ENCODE assay signal across 28 cellular contexts in genomic region chr3:17213102-17213501, GRCh38.
A peak's percentile ranks its signal among the peaks of the same experiment; 100 is the strongest.
DNase-seq lines count a peak whose midpoint lies in the region; ATAC-seq, FAIRE-seq and TF ChIP-seq lines count a peak whose summit lies in the region.
"Had no signal": no experiment of that assay in that cellular context is flagged by ENCODE, and none has a peak within 500 bp of the region (broad histone marks: within the 10 kb centered on the region; RNA-seq: fewer than 3 reads in every experiment).

No MANE protein-coding gene starts in this region.

- dilution Hi-C loops in mammary epithelial cell (cut with HindIII; ENCODE audit: low sequenced_read_pairs) = no loop called here

- DNase-seq in A549 (ENCODE audit: low read depth in 1 of 2, low spot score in 1 of 2) (no peak), HT-29 (ENCODE audit: low spot score) (peak; percentile 16), mammary epithelial cell (peak; percentile 38), fibroblast of villous mesenchyme (ENCODE audit: low read depth) (peak; percentile 34), NCI-H2081 treated with DMSO at 0.1 percent for 48 hours (lab: John Stamatoyannopoulos, UW) (no peak), SJCRH30 (no peak)
- DNase-seq: activated CD4-positive, alpha-beta T cell treated with anti-CD3 and anti-CD28 coated beads for 4 hours; activated CD8-positive, alpha-beta memory T cell treated with anti-CD3 and anti-CD28 coated beads for 24 hours; activated gamma-delta T cell treated with Interleukin-2 at 50 U/mL for 16 hours; activated naive CD8-positive, alpha-beta T cell treated with anti-CD3 and anti-CD28 coated beads, Interleukin-2, amount 50 U/mL, for 24 hours; activated T-cell treated with anti-CD3 and anti-CD28 coated beads, Interleukin-2, amount 50 U/mL, for 24 hours; body of pancreas; DMS53; effector memory CD4-positive, alpha-beta T cell; esophagus squamous epithelium; head of caudate nucleus; mesendoderm; NCI-H1436 treated with DMSO at 0.1 percent for 48 hours; NCI-H2171; NCI-H526 treated with DMSO at 0.1 percent for 48 hours; nucleus accumbens; Peyer's patch; stimulated activated CD4-positive, alpha-beta T cell treated with anti-CD3 and anti-CD28 coated beads, Interleukin-2, amount 100 ng/mL, for 24 hours; upper lobe of right lung had no signal

- no peaks in the 10 kb centered on the region for H3K79me2 ChIP-seq in mammary epithelial cell (ENCODE audit: insufficient read depth, low read length)

- BruUV-seq in mammary epithelial cell (replicated peaks; lab: Mats Ljungman, UMichigan) = no TSS peak

- CTCF ChIA-PET in A549 (lab: Yijun Ruan, JAX) (interaction anchor here (0.8 to 1.0 kb wide), 3 partner anchors 12 to 121 kb away, joined by 3 read pairs; no protein-coding TSS in a partner anchor), mammary epithelial cell (lab: Charles Lee; ENCODE audit: low non-redundant PET) (no interaction called here)

- no peak overlapping the region for H3K4me2 ChIP-seq in A549
- no peak overlapping the region for H3K4me2 ChIP-seq in mammary epithelial cell (ENCODE audit: insufficient read depth, low read depth, low read length)
- H3K4me2 ChIP-seq: KMS-11, smooth muscle cell had no signal

- TF ChIP-seq RAD21 in A549 (conservative IDR thresholded peaks at IDR 0.05 in 1 of 2, IDR thresholded peaks at IDR 0.05 in 1 of 2) = no peak

- in situ Hi-C loops in mammary epithelial cell (cut with MboI; ENCODE audit: low sequenced_read_pairs in 2 of 2) = no loop called here

- 79% methylated on average over 3 of the region's 3 CpGs for WGBS in A549 (ENCODE audit: missing lambda C conversion rate)
- WGBS in mammary epithelial cell (ENCODE audit: low coverage, missing lambda C conversion rate) = 80% methylated on average over 3 of the region's 3 CpGs

- TF ChIP-seq POLR2A in A549 (IDR thresholded peaks at IDR 0.05; ENCODE audit: low read length) = no peak

- H3K4me1 ChIP-seq in A549 = 0 out of 3 replicates have a peak, but pooled peaks cover 7% of the 10 kb centered on the region
- no peaks in the 10 kb centered on the region for H3K4me1 ChIP-seq in mammary epithelial cell (ENCODE audit: insufficient read depth, low read length)
- H3K4me1 ChIP-seq in SJCRH30 = no peaks in the 10 kb centered on the region
- H3K4me1 ChIP-seq: body of pancreas, esophagus squamous epithelium, Peyer's patch, upper lobe of right lung had no signal

- ATAC-seq in A549 = 0 out of 6 replicates have a peak, but pooled peaks of 1 of the 2 experiments have one; percentile 52
- ATAC-seq in GM21737 (IDR thresholded peaks at IDR 0.05; ENCODE audit: unreplicated experiment) = no peak
- no peak for ATAC-seq in HG03571 (IDR thresholded peaks at IDR 0.05; ENCODE audit: unreplicated experiment)
- ATAC-seq: activated naive CD8-positive, alpha-beta T cell treated with anti-CD3 and anti-CD28 coated beads, Interleukin-2, amount 50 U/mL, for 24 hours; body of pancreas; upper lobe of right lung had no signal

- H3K27me3 ChIP-seq in mammary epithelial cell (ENCODE audit: insufficient read depth, low read length) (no peaks in the 10 kb centered on the region), SJCRH30 (no peaks in the 10 kb centered on the region)
- H3K27me3 ChIP-seq: body of pancreas, esophagus squamous epithelium, Peyer's patch, upper lobe of right lung had no signal

- H3K4me3 ChIP-seq in A549 = no peak overlapping the region
- H3K4me3 ChIP-seq in mammary epithelial cell (replicated peaks in 1 of 3; ENCODE audit: insufficient read depth in 1 of 3, low read depth in 2 of 3, low read length in 3 of 3) = no peak overlapping the region
- H3K4me3 ChIP-seq in fibroblast of villous mesenchyme (ENCODE audit: low read depth, low read length) = no peak overlapping the region
- no peak overlapping the region for H3K4me3 ChIP-seq in SJCRH30
- H3K4me3 ChIP-seq: body of pancreas, esophagus squamous epithelium, Peyer's patch, smooth muscle cell, upper lobe of right lung had no signal

- H3K9ac ChIP-seq in mammary epithelial cell (ENCODE audit: insufficient read depth, low read length) = no peak overlapping the region
- H3K9ac ChIP-seq: KMS-11 had no signal

- H2AFZ ChIP-seq in mammary epithelial cell (ENCODE audit: low read depth, low read length) = no peak overlapping the region

- H3K27ac ChIP-seq in A549 (no peak overlapping the region), mammary epithelial cell (ENCODE audit: insufficient read depth, low read depth, low read length) (no peak overlapping the region), SJCRH30 (no peak overlapping the region)
- H3K27ac ChIP-seq: body of pancreas, esophagus squamous epithelium, KMS-11, Peyer's patch, upper lobe of right lung had no signal

- no peak for TF ChIP-seq EP300 in A549 (IDR thresholded peaks at IDR 0.05)

- H4K20me1 ChIP-seq in mammary epithelial cell (ENCODE audit: insufficient read depth, low read length) = no peaks in the 10 kb centered on the region

- intact Hi-C loops in mammary epithelial cell (cut with micrococcal nuclease) = no loop called here

- POLR2A ChIA-PET in A549 (lab: Yijun Ruan, JAX) = no interaction called here

- FAIRE-seq in A549 (lab: Jason Lieb, UNC) = peak; percentile 61

- no peaks in the 10 kb centered on the region for H3K9me3 ChIP-seq in A549
- no peaks in the 10 kb centered on the region for H3K9me3 ChIP-seq in mammary epithelial cell (replicated peaks; ENCODE audit: insufficient read depth, low read length)
- no peaks in the 10 kb centered on the region for H3K9me3 ChIP-seq in SJCRH30 (replicated peaks)
- H3K9me3 ChIP-seq: body of pancreas, esophagus squamous epithelium, Peyer's patch, upper lobe of right lung had no signal

- TF ChIP-seq CTCF in A549 (IDR thresholded peaks at IDR 0.05) (no peak), mammary epithelial cell (conservative IDR thresholded peaks at IDR 0.05 in 1 of 2, IDR thresholded peaks at IDR 0.05 in 1 of 2; ENCODE audit: extremely low read depth in 1 of 2, insufficient read depth in 1 of 2, low read depth in 1 of 2, low read length in 2 of 2) (no peak), fibroblast of villous mesenchyme (IDR thresholded peaks at IDR 0.05; ENCODE audit: insufficient read depth, low read depth, low read length) (no peak)

- peaks cover 3% of the 10 kb centered on the region for H3K36me3 ChIP-seq in mammary epithelial cell (ENCODE audit: insufficient read depth, low read length)
- H3K36me3 ChIP-seq in SJCRH30 = 0 out of 2 replicates have a peak, but pooled peaks cover 4% of the 10 kb centered on the region

TF ChIP-seq in A549, 52 proteins besides CTCF, POLR2A, EP300 and RAD21:
- TF ChIP-seq CEBPB (IDR thresholded peaks at IDR 0.05) = peak; percentile 50 to 86; a peak in 3 of 4 replicates
- no peak for TF ChIP-seq HEYL (CRISPR knock-in tag; IDR thresholded peaks at IDR 0.05)
- TF ChIP-seq CBX8 (IDR thresholded peaks at IDR 0.05) = no peak

Comparison
In these comparisons a context has a peak if more than half of its experiments do, and no peak if none do; other contexts are left out.
1. DNase-seq: peak in HT-29 (single experiment), mammary epithelial cell (single experiment) and fibroblast of villous mesenchyme (single experiment); none in A549 (0 of 2), NCI-H2081 treated with DMSO at 0.1 percent for 48 hours (single experiment) and SJCRH30 (0 of 2).